In genomic region chr13:31090921-31091624, GRCh38 we compare ENCODE assay signal across 17 cellular contexts.
DNase-seq lines count a peak whose midpoint lies in the region; ATAC-seq and TF ChIP-seq lines count a peak whose summit lies in the region.
"Had no signal": no experiment of that assay in that cellular context is flagged by ENCODE, and none has a peak within 500 bp of the region (broad histone marks: within the 10 kb centered on the region; RNA-seq: fewer than 3 reads in every experiment).

No MANE protein-coding gene starts in this region.

- H3K4me1 ChIP-seq in GM23338 (ENCODE audit: insufficient read depth): no peaks in the 10 kb centered on the region; the same call in 1 of the 2 replicates
- H3K4me1 ChIP-seq in trophoblast cell (ENCODE audit: control insufficient read depth in 1 of 2, insufficient read depth in 2 of 2, low read length in 2 of 2): peaks cover 16 to 29% of the 10 kb centered on the region in 2 experiments
- no peaks in the 10 kb centered on the region for H3K4me1 ChIP-seq in tibial artery

- no peak overlapping the region for H3K14ac ChIP-seq in trophoblast cell (ENCODE audit: low read length)

- H3K27me3 ChIP-seq in GM23338 (ENCODE audit: insufficient read depth): no peaks in the 10 kb centered on the region
- no peaks in the 10 kb centered on the region for H3K27me3 ChIP-seq in trophoblast cell (ENCODE audit: insufficient read depth, low read length)
- H3K27me3 ChIP-seq in tibial artery: peaks cover 0 to 16% of the 10 kb centered on the region in 2 donors
- H3K27me3 ChIP-seq: hepatocyte had no signal

- no peak overlapping the region for H2BK5ac ChIP-seq in trophoblast cell (ENCODE audit: low read depth, low read length, poor library complexity)

- H3F3A ChIP-seq in GM23338 (replicated peaks; ENCODE audit: low read depth): no peaks in the 10 kb centered on the region

- peaks cover 16% of the 10 kb centered on the region for H3K4me1 Mint-ChIP-seq in GM23338

- no peak for DNase-seq in GM23338 (ENCODE audit: low spot score)
- peak; percentile 47 for DNase-seq in NCI-H69 (lab: John Stamatoyannopoulos, UW)
- DNase-seq in epithelial cell of esophagus (ENCODE audit: low read depth): peak; percentile 19
- DNase-seq in trophoblast cell: no peak
- no peak for DNase-seq in tibial artery
- no peak for DNase-seq in HCEC 1CT
- DNase-seq: activated CD8-positive, alpha-beta memory T cell treated with anti-CD3 and anti-CD28 coated beads, Interleukin-2, amount 50 U/mL, for 48 hours; Calu3; effector CD8-positive, alpha-beta T cell; KG1; NCI-H2081 treated with DMSO at 0.1 percent for 48 hours; substantia nigra had no signal

- peaks cover 3% of the 10 kb centered on the region for H3K27me3 Mint-ChIP-seq in GM23338 (ENCODE audit: insufficient read depth, low read depth, poor library complexity)

- no peak overlapping the region for H3K18ac ChIP-seq in trophoblast cell (ENCODE audit: low read length)

- no peak overlapping the region for H3K4me3 Mint-ChIP-seq in GM23338
- H3K4me3 Mint-ChIP-seq: mesothelial cell of epicardium had no signal

- no peak overlapping the region for H4K12ac ChIP-seq in trophoblast cell (ENCODE audit: low read depth, low read length)

- H2BK12ac ChIP-seq in trophoblast cell (ENCODE audit: low read length): peak overlapping the region; percentile 46

- H3K4me2 ChIP-seq in GM23338 (no peak overlapping the region), trophoblast cell (ENCODE audit: low read length) (no peak overlapping the region)
- H3K4me2 ChIP-seq: hepatocyte had no signal

- H3K27ac ChIP-seq in GM23338 (ENCODE audit: low read depth): no peak overlapping the region
- H3K27ac ChIP-seq in trophoblast cell (ENCODE audit: low read depth, low read length): no peak overlapping the region
- H3K27ac ChIP-seq in tibial artery: no peak overlapping the region
- H3K27ac ChIP-seq: hepatocyte, VCaP had no signal

- no peak overlapping the region for H3K4me3 ChIP-seq in GM23338
- H3K4me3 ChIP-seq in epithelial cell of esophagus (ENCODE audit: low read length): no peak overlapping the region
- no peak overlapping the region for H3K4me3 ChIP-seq in trophoblast cell (ENCODE audit: low read depth, low read length)
- no peak overlapping the region for H3K4me3 ChIP-seq in tibial artery
- H3K4me3 ChIP-seq: GM12878, hepatocyte had no signal

- no peak overlapping the region for H4K8ac ChIP-seq in trophoblast cell (ENCODE audit: low read depth, low read length)

- H3K36me3 Mint-ChIP-seq in GM23338 (ENCODE audit: low read depth): no peaks in the 10 kb centered on the region
- H3K36me3 Mint-ChIP-seq: mesothelial cell of epicardium had no signal

- H4K91ac ChIP-seq in trophoblast cell (ENCODE audit: low read depth, low read length): no peak overlapping the region

- H3K9ac ChIP-seq in trophoblast cell (ENCODE audit: low read length): no peak overlapping the region

- no peaks in the 10 kb centered on the region for H4K20me1 ChIP-seq in GM23338 (replicated peaks; ENCODE audit: insufficient read depth)

- no peak for TF ChIP-seq CTCF in GM23338 (conservative IDR thresholded peaks at IDR 0.05; ENCODE audit: low read depth in 2 of 2)
- no peak for TF ChIP-seq CTCF in epithelial cell of esophagus (IDR thresholded peaks at IDR 0.05; ENCODE audit: insufficient read depth, low read depth, low read length, missing control alignments)
- TF ChIP-seq CTCF in tibial artery (IDR thresholded peaks at IDR 0.05): no peak

- peak overlapping the region; percentile 59; the same call in 1 of the 2 replicates for H3K27ac Mint-ChIP-seq in GM23338
- H3K27ac Mint-ChIP-seq: mesothelial cell of epicardium had no signal

- H2AFZ ChIP-seq in GM23338 (peak overlapping the region; percentile 66; the same call in 1 of the 2 replicates), trophoblast cell (ENCODE audit: insufficient read depth, low read length, poor library complexity) (no peak overlapping the region)
- H2AFZ ChIP-seq: hepatocyte had no signal

- H3K79me2 ChIP-seq in GM23338 (replicated peaks; ENCODE audit: insufficient read depth) (no peaks in the 10 kb centered on the region), trophoblast cell (ENCODE audit: control insufficient read depth, insufficient read depth, low read length, poor library complexity) (peaks cover 2% of the 10 kb centered on the region)
- H3K79me2 ChIP-seq: hepatocyte had no signal

- intact Hi-C loops in tibial artery (cut with DNase I; ENCODE audit: low total_unique reads): no loop called here

- ATAC-seq in GM23338 (no peak), HG02981 (IDR thresholded peaks at IDR 0.05; ENCODE audit: unreplicated experiment) (no peak)
- ATAC-seq: GM12878 had no signal

- H3K23ac ChIP-seq in trophoblast cell (ENCODE audit: low read length): no peak overlapping the region

- peaks cover 3% of the 10 kb centered on the region; the same call in 1 of the 2 replicates for H3K9me2 ChIP-seq in GM23338 (ENCODE audit: insufficient read depth)

- H2BK120ac ChIP-seq in trophoblast cell (ENCODE audit: insufficient read depth, low read length, poor library complexity): no peak overlapping the region

- H2AK5ac ChIP-seq in trophoblast cell (ENCODE audit: low read length): no peak overlapping the region

- H3K4ac ChIP-seq in trophoblast cell (ENCODE audit: low read depth, low read length): no peak overlapping the region

- H3K9me3 Mint-ChIP-seq in GM23338: no peaks in the 10 kb centered on the region
- H3K9me3 Mint-ChIP-seq: mesothelial cell of epicardium had no signal

- no CpG with 5 or more reads among the region's 16 CpGs for WGBS in trophoblast cell (ENCODE audit: extremely low coverage, insufficient coverage, insufficient read length)

- H3K79me1 ChIP-seq in trophoblast cell (ENCODE audit: low read length): peaks cover 7% of the 10 kb centered on the region

- H3K36me3 ChIP-seq in GM23338 (ENCODE audit: insufficient read depth) (no peaks in the 10 kb centered on the region), trophoblast cell (ENCODE audit: control insufficient read depth in 1 of 2, insufficient read depth in 2 of 2, low read length in 2 of 2) (no peaks in the 10 kb centered on the region), tibial artery (no peaks in the 10 kb centered on the region)

- H3K9me3 ChIP-seq in trophoblast cell (ENCODE audit: insufficient read depth, low read depth, low read length): no peaks in the 10 kb centered on the region
- H3K9me3 ChIP-seq in tibial artery: no peaks in the 10 kb centered on the region

TF ChIP-seq in GM23338, 12 proteins besides CTCF, POLR2A, EP300 and RAD21 (continues in another document):
- TF ChIP-seq EZH2 (IDR thresholded peaks at IDR 0.05; ENCODE audit: low read depth, unreplicated experiment): no peak
- no peak for TF ChIP-seq ZNF331 (CRISPR knock-in tag; IDR thresholded peaks at IDR 0.05; ENCODE audit: low read depth)
- TF ChIP-seq ZNF114 (CRISPR knock-in tag; IDR thresholded peaks at IDR 0.05): no peak

Comparison
In these comparisons a context has a peak if more than half of its experiments do, and no peak if none do; other contexts are left out.
1. DNase-seq: peak in NCI-H69 (single experiment) and epithelial cell of esophagus (single experiment); none in GM23338 (single experiment), trophoblast cell (0 of 2), tibial artery (0 of 2) and HCEC 1CT (single experiment).